Comparison of ENCODE assay signal across 27 cellular contexts in genomic region chrX:77389891-77390290, GRCh38. TPM values are rescaled to one million over a fixed set of nuclear protein-coding genes. Genes with fewer than 3 reads are reported as not detected.
"Had no signal": no experiment of that assay in that cellular context is flagged by ENCODE, and none has a peak within 500 bp of the region (broad histone marks: within the 10 kb centered on the region; RNA-seq: fewer than 3 reads in every experiment).

No MANE protein-coding gene starts in this region.

- H3K27ac ChIP-seq: HL-60, Peyer's patch, SJSA1, SK-N-MC had no signal

- H3K4me1 Mint-ChIP-seq: T-cell had no signal

- H3K4me1 ChIP-seq: Peyer's patch, SJSA1 had no signal

- H3K4me3 Mint-ChIP-seq: T-cell had no signal

- H3K27ac Mint-ChIP-seq: T-cell had no signal

- ATAC-seq: HepG2, T-cell had no signal

- H3K27me3 ChIP-seq: MG63, Peyer's patch, SJSA1 had no signal

- H3K4me3 ChIP-seq: MG63, Peyer's patch, SJSA1, SK-N-MC had no signal

- H3K9me3 ChIP-seq: MG63, Peyer's patch, SJSA1 had no signal

- H3K36me3 ChIP-seq: MG63, Peyer's patch, SJSA1 had no signal

- DNase-seq: IMR-90, Karpas-422, KG1, MG63, NCI-H1092, NCI-H1105 treated with DMSO at 0.1 percent for 48 hours, NCI-H1417 treated with DMSO at 0.1 percent for 48 hours, NCI-H146, NCI-H1694 treated with DMSO at 0.1 percent for 48 hours, NCI-H1930, NCI-H2081, NCI-H2107, NCI-H2227 treated with DMSO at 0.1 percent for 48 hours, NCI-H524, NCI-H526 treated with DMSO at 0.1 percent for 48 hours, NCI-H748 treated with DMSO at 0.1 percent for 48 hours, Peyer's patch, Right ventricle myocardium superior, SIG-M5, SW 1271, T-cell had no signal

- H3K36me3 Mint-ChIP-seq: T-cell had no signal

RNA-seq across cellular contexts. Expression of gene FGF16, which starts 57.3 kb away (rescaled TPM):
- total RNA-seq: HepG2, IMR-90, NCI-H460, Peyer's patch, Right ventricle myocardium superior, RPMI7951, SJSA1, T-cell had no signal
- polyA plus RNA-seq: HepG2, IMR-90 had no signal
